In the genomic region with DNA sequence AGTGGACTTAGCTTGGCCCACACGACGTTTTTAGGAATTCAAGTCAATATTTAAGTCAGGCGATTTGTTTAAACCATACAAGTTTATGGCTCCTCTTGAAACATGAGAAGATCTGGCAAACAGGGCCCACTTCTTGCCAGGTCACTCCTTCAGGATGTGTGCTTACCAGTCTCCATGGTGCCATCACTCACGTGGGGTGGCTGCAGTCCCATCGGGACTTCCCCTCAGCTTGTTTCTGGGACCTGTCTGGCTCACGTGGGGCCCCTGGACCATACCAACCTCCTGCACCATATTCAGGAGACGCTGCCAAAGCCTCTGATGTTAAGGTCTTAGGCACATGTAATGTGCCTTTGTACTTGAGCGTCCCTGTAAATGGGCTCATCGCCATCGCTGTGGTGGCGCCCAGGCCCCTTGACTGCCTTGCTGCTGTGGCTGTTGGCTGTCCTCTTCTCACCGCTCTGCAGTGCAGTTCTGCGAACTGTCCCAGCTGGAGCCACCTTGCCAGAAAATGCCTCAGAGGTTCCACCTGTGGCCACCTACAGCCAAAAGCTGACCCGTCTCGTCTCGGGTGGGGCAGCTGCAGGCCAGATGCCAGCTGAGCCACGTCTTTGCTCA, we compare ENCODE assay signal across 1 cellular context.
TF ChIP-seq lines count a peak whose summit lies in the region.

No MANE protein-coding gene starts in this region.

TF ChIP-seq in H1, 55 proteins besides CTCF, POLR2A, EP300 and RAD21:
- TF ChIP-seq POLR2AphosphoS5 (IDR thresholded peaks at IDR 0.05; ENCODE audit: low read depth, low read length) (0 out of 2 replicates have a peak, but pooled peaks have one; percentile 32), CEBPB (IDR thresholded peaks at IDR 0.05; ENCODE audit: low read depth, low read length) (no peak), RNF2 (IDR thresholded peaks at IDR 0.05; ENCODE audit: borderline replicate concordance, low read depth, low read length, missing control alignments, poor library complexity, severe bottlenecking) (no peak)
- TF ChIP-seq, protein P1, sequence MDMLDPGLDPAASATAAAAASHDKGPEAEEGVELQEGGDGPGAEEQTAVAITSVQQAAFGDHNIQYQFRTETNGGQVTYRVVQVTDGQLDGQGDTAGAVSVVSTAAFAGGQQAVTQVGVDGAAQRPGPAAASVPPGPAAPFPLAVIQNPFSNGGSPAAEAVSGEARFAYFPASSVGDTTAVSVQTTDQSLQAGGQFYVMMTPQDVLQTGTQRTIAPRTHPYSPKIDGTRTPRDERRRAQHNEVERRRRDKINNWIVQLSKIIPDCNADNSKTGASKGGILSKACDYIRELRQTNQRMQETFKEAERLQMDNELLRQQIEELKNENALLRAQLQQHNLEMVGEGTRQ (IDR thresholded peaks at IDR 0.05; ENCODE audit: low read length), result no peak
TF ChIP-seq in H1: peak in this region for 1.
